Comparison of ENCODE assay signal across 9 cellular contexts in the genomic region with DNA sequence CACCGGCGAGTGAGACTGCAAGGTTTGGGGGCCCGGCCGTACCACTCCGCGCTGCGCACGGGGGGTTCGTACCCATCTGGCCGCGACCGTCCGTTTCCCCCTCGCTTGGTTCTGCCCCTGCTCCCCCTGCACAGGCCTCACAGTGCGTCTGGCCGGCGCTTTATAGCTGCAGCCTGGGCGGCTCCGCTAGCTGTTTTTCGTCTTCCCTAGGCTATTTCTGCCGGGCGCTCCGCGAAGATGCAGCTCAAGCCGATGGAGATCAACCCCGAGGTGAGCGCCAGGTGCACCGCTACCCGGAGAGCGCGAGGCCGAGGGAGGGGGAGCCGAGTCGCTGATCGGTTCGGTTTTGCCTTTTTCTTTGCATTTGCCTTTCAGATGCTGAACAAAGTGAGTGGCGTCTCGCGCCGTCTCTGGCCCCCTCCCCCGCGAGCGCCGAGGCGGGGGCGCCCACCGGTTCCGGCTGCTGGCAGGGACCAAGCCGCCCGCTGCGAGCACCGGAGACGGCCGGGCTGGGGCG. TPM values are rescaled to one million over a fixed set of nuclear protein-coding genes. Genes with fewer than 3 reads are reported as not detected.
DNase-seq lines count a peak whose midpoint lies in the region; ATAC-seq and TF ChIP-seq lines count a peak whose summit lies in the region.
"Had no signal": no experiment of that assay in that cellular context is flagged by ENCODE, and none has a peak within 500 bp of the region (broad histone marks: within the 10 kb centered on the region; RNA-seq: fewer than 3 reads in every experiment).

Gene UCHL1, plus strand, starts transcription at position 189 of the 517 bp plus-strand sequence. Its CDS starts 49 bp downstream, at position 238.

- ATAC-seq in GM18505 (IDR thresholded peaks at IDR 0.05; ENCODE audit: unreplicated experiment) (peak; percentile 66), HG03432 (IDR thresholded peaks at IDR 0.05; ENCODE audit: unreplicated experiment) (peak; percentile 79)
- ATAC-seq: HCT116 had no signal

- H3K4me1 ChIP-seq in ACC112 (ENCODE audit: control insufficient read depth, insufficient read depth, low read length, unreplicated experiment) (peaks cover 32% of the 10 kb centered on the region), sigmoid colon (peaks cover 0 to 17% (median 14%) of the 10 kb centered on the region in 4 donors)

- H3K27me3 ChIP-seq in ACC112 (ENCODE audit: insufficient read depth, low read length) (no peaks in the 10 kb centered on the region), sigmoid colon (peaks cover 7 to 37% (median 17%) of the 10 kb centered on the region in 3 donors)

- H3K9me3 ChIP-seq in iPS-18c (ENCODE audit: control insufficient read depth, insufficient read depth, low read length) (no peaks in the 10 kb centered on the region), sigmoid colon (no peaks in the 10 kb centered on the region)

- H2AFZ ChIP-seq in ACC112 (ENCODE audit: low read length, unreplicated experiment) = peak within 1 kb of the TSS; percentile 68

- TF ChIP-seq CTCF in cardiac fibroblast (IDR thresholded peaks at IDR 0.05; ENCODE audit: low read depth, low read length) (no peak), sigmoid colon (IDR thresholded peaks at IDR 0.05) (no peak)

- peaks cover 33% of the 10 kb centered on the region for H3K36me3 ChIP-seq in ACC112 (ENCODE audit: insufficient read depth, low read length)
- H3K36me3 ChIP-seq in sigmoid colon = no peaks in the 10 kb centered on the region

- TF ChIP-seq POLR2A in GM18505 (IDR thresholded peaks at IDR 0.05; ENCODE audit: borderline replicate concordance, extremely low read depth, insufficient read depth, insufficient read length) (peak; percentile 87), sigmoid colon (IDR thresholded peaks at IDR 0.05) (no peak)

- intact Hi-C loops in sigmoid colon (cut with DNase I) = no loop called here

- 2 to 4% methylated on average over 55 of the region's 55 CpGs for WGBS in sigmoid colon, 2 donors

- DNase-seq in NCI-H82 (lab: John Stamatoyannopoulos, UW) (peak; percentile 97), cardiac fibroblast (ENCODE audit: low read depth in 2 of 2) (peak; percentile 80 to 92), sigmoid colon (peak; percentile 66), LoVo (ENCODE audit: low spot score) (no peak)

- peak within 1 kb of the TSS; percentile 92 for H3K4me3 ChIP-seq in ACC112 (ENCODE audit: low read depth, low read length)
- H3K4me3 ChIP-seq in cardiac fibroblast (replicated peaks in 1 of 2; ENCODE audit: low read depth in 2 of 2, low read length in 2 of 2) = peak within 1 kb of the TSS; percentile 67 to 74
- peak within 1 kb of the TSS; percentile 83 for H3K4me3 ChIP-seq in iPS-18c (ENCODE audit: insufficient read depth, low read depth, low read length)
- peak within 1 kb of the TSS; percentile 36 to 58 (median 48) for H3K4me3 ChIP-seq in sigmoid colon

- peak within 1 kb of the TSS; percentile 70 for H3K27ac ChIP-seq in ACC112 (ENCODE audit: low read depth, low read length)
- peak within 1 kb of the TSS in 1 of 4 donors; percentile 24 for H3K27ac ChIP-seq in sigmoid colon

- H3K79me2 ChIP-seq in ACC112 (ENCODE audit: control insufficient read depth, insufficient read depth, low read length, unreplicated experiment) = peaks cover 40% of the 10 kb centered on the region

- no peak for TF ChIP-seq EP300 in sigmoid colon (IDR thresholded peaks at IDR 0.05)

RNA-seq across cellular contexts. Expression of gene UCHL1, which starts in this region (rescaled TPM):
- 100 to 1,000 TPM in 3 of 4 donors, 10 to 100 TPM in 1; 91.3 to 247 (median 142) TPM for total RNA-seq in sigmoid colon
- polyA plus RNA-seq in sigmoid colon = 10 to 100 TPM in 2 of 3 donors, not detected in 1; 11.4 to 49.9 TPM
